Comparison of ENCODE assay signal across 8 cellular contexts in the genomic region with DNA sequence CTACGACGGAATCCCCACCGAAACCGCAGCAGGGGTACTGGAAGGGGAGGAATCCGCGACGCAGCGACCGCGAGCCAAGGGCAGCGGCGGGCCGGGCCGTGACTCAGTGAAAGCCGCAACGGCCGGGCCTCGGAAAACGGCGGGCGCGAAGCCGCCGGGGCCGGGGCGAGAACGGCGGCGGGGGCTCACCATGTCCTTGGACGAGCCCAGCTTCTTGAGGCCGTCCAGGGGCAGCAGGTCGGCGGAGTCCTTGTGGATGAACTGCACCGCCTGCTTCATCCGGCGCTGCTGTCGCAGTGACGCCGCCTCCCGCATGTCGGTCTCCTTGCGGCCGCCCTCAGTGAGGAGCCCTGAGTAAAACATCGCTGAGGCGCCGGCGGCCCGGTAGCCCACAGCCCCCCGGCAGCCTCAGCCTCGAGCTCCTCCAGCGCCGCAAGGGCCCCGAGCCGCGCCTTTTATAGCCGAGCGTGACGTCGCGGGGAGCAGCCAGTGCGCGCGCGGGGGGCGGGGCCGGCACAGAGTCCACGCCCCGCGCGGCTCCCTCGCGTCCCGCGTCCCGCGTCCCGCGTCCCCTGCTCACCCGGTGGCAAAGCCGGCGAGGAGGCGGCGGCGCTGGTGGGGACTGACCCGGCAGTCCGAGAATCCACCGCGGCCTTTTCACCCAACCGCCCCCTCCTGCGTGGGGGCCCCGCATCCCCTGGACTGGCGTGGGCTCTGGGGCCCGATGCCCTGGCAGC. TPM values are rescaled to one million over a fixed set of nuclear protein-coding genes. Genes with fewer than 3 reads are reported as not detected.
DNase-seq lines count a peak whose midpoint lies in the region; ATAC-seq and TF ChIP-seq lines count a peak whose summit lies in the region.

A gene (minus strand): TSS at position 429 of the 737 bp plus-strand sequence. CDS start 66 bp downstream, at position 363.

- peaks cover 19% of the 10 kb centered on the region for H3K4me1 ChIP-seq in smooth muscle cell (ENCODE audit: low read depth)

- H3K27me3 ChIP-seq in smooth muscle cell (ENCODE audit: low read depth) = peaks cover 41% of the 10 kb centered on the region

- H3K9me3 ChIP-seq in smooth muscle cell (replicated peaks; ENCODE audit: low read depth) = no peaks in the 10 kb centered on the region

- TF ChIP-seq CTCF in cardiac fibroblast (IDR thresholded peaks at IDR 0.05; ENCODE audit: low read depth, low read length) (no peak), smooth muscle cell (IDR thresholded peaks at IDR 0.05; ENCODE audit: borderline replicate concordance, insufficient read depth, poor library complexity, severe bottlenecking) (no peak)

- H3K79me2 ChIP-seq in smooth muscle cell (ENCODE audit: low read depth) = no peaks in the 10 kb centered on the region

- peak; percentile 42 to 47 for ATAC-seq in activated CD4-positive, CD25-positive, alpha-beta regulatory T cell treated with anti-CD3 and anti-CD28 coated beads, Interleukin-2, amount 50 U/mL, for 24 hours

- peak within 1 kb of the TSS; percentile 44 to 48 for H3K4me3 ChIP-seq in cardiac fibroblast (replicated peaks in 1 of 2; ENCODE audit: low read depth in 2 of 2, low read length in 2 of 2)
- H3K4me3 ChIP-seq in smooth muscle cell = peak within 1 kb of the TSS; percentile 46

- peak within 1 kb of the TSS; percentile 67 for H2AFZ ChIP-seq in smooth muscle cell (ENCODE audit: low read depth)

- H3F3A ChIP-seq in smooth muscle cell (ENCODE audit: low read depth) = peaks cover 14% of the 10 kb centered on the region

- WGBS in smooth muscle cell (ENCODE audit: low lambda C conversion rate) = 1% methylated on average over 90 of the region's 93 CpGs

- H3K27ac ChIP-seq in smooth muscle cell (ENCODE audit: low read depth) = peak within 1 kb of the TSS; percentile 37

- H3K36me3 ChIP-seq in smooth muscle cell (ENCODE audit: low read depth) = no peaks in the 10 kb centered on the region

- H4K20me1 ChIP-seq in smooth muscle cell (ENCODE audit: low read depth) = no peaks in the 10 kb centered on the region

- DNase-seq in NCI-H1694 treated with DMSO at 0.1 percent for 48 hours (lab: John Stamatoyannopoulos, UW) = peak; percentile 13
- DNase-seq in NCI-H1694 (lab: John Stamatoyannopoulos, UW) = no peak
- DNase-seq in NCI-H1105 (lab: John Stamatoyannopoulos, UW) = peak; percentile 66
- peak; percentile 46 to 60 for DNase-seq in cardiac fibroblast (ENCODE audit: low read depth in 2 of 2)
- peak; percentile 77 for DNase-seq in islet precursor cell
- DNase-seq in smooth muscle cell (lab: John Stamatoyannopoulos, UW; ENCODE audit: unreplicated experiment) = peak; percentile 54
- DNase-seq in cerebellar nuclear complex (lab: John Stamatoyannopoulos, UW) = no peak

- H3K4me2 ChIP-seq in smooth muscle cell = peak within 1 kb of the TSS; percentile 83

- peak within 1 kb of the TSS; percentile 81 for H3K9ac ChIP-seq in smooth muscle cell (ENCODE audit: low read depth)

RNA-seq across cellular contexts. Expression of the gene that starts here (rescaled TPM):
- total RNA-seq in smooth muscle cell = 19.6 and 19.9 TPM in 2 replicates
- 8.4 and 10.1 TPM in 2 replicates for polyA plus RNA-seq in smooth muscle cell

Comparison
In these comparisons a context has a peak if more than half of its experiments do, and no peak if none do; other contexts are left out.
1. DNase-seq: peak in NCI-H1694 treated with DMSO at 0.1 percent for 48 hours (single experiment), NCI-H1105 (single experiment), cardiac fibroblast (2 of 2), islet precursor cell (single experiment) and smooth muscle cell (single experiment); none in NCI-H1694 (single experiment) and cerebellar nuclear complex (0 of 2).